Comparison of ENCODE assay signal across 19 cellular contexts in the genomic region with DNA sequence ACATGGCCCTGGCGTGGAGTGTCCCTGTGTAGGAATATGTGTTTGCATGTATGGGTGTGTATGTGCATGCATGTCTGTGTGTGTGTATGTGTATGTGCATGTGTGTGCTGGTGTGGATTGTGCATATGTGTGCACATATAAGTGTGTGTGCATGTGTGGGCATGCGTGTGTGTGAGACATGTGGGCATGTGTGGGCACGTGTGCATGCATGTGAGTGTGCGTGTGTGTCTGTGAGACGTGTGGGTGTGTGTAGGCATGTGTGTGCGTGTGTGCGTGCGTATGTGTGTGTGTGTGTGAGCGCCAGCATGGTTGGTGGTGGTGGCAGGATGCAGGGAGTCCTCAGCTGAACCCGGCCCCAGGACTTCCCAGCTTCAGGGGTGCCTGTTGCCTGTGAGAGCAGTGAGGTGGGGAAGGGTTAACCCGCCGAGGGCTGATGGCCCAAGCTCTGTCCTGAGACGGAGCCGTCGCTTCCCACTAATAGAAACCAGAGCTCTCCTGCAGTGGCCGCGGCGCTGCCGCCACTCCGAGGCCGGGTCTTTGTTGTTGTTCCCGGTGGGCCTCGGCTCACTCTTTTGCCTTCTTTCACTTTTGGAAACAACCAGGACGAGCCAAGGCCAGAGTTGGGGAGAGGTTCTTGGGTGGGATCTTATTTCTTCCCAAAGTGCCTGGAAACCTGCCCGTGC.
DNase-seq lines count a peak whose midpoint lies in the region; ATAC-seq, FAIRE-seq and TF ChIP-seq lines count a peak whose summit lies in the region.
"Had no signal": no experiment of that assay in that cellular context is flagged by ENCODE, and none has a peak within 500 bp of the region (broad histone marks: within the 10 kb centered on the region; RNA-seq: fewer than 3 reads in every experiment).

No MANE protein-coding gene starts in this region.

- H3K36me3 Mint-ChIP-seq in activated CD4-positive, alpha-beta T cell treated with anti-CD3 and anti-CD28 coated beads for 36 hours (ENCODE audit: low read depth), result no peaks in the 10 kb centered on the region
- H3K36me3 Mint-ChIP-seq in neural progenitor cell, result no peaks in the 10 kb centered on the region
- no peaks in the 10 kb centered on the region for H3K36me3 Mint-ChIP-seq in activated naive CD4-positive, alpha-beta T cell treated with anti-CD3 and anti-CD28 coated beads for 36 hours (ENCODE audit: low read depth)
- H3K36me3 Mint-ChIP-seq: CD14-positive monocyte had no signal

- H3K4me2 ChIP-seq in neural progenitor cell, result no peak overlapping the region

- H3K36me3 ChIP-seq in bronchial epithelial cell (ENCODE audit: control insufficient read depth, insufficient read depth, low read length) (no peaks in the 10 kb centered on the region), neural progenitor cell (no peaks in the 10 kb centered on the region), aorta (ENCODE audit: control insufficient read depth in 1 of 2, insufficient read depth in 2 of 2, low read length in 1 of 2) (no peaks in the 10 kb centered on the region)
- H3K36me3 ChIP-seq: HAP-1 had no signal

- H3K27me3 Mint-ChIP-seq in activated CD4-positive, alpha-beta T cell treated with anti-CD3 and anti-CD28 coated beads for 36 hours, result peaks cover 17% of the 10 kb centered on the region
- peaks cover 10% of the 10 kb centered on the region for H3K27me3 Mint-ChIP-seq in neural progenitor cell (ENCODE audit: insufficient read depth, low read depth)
- peaks cover 25% of the 10 kb centered on the region for H3K27me3 Mint-ChIP-seq in activated naive CD4-positive, alpha-beta T cell treated with anti-CD3 and anti-CD28 coated beads for 36 hours (ENCODE audit: low read depth)

- peaks cover 16% of the 10 kb centered on the region for H3K4me1 Mint-ChIP-seq in activated CD4-positive, alpha-beta T cell treated with anti-CD3 and anti-CD28 coated beads for 36 hours
- H3K4me1 Mint-ChIP-seq in neural progenitor cell, result peaks cover 37% of the 10 kb centered on the region
- peaks cover 15% of the 10 kb centered on the region for H3K4me1 Mint-ChIP-seq in activated naive CD4-positive, alpha-beta T cell treated with anti-CD3 and anti-CD28 coated beads for 36 hours (ENCODE audit: low read depth)

- H3K4me1 ChIP-seq in neural progenitor cell (peaks cover 31% of the 10 kb centered on the region), aorta (ENCODE audit: control insufficient read depth in 1 of 2, insufficient read depth in 2 of 2, low read length in 2 of 2) (peaks cover 1 to 3% of the 10 kb centered on the region in 2 donors)
- H3K4me1 ChIP-seq: HAP-1 had no signal

- H3F3A ChIP-seq in neural progenitor cell (ENCODE audit: low read depth), result peaks cover 20% of the 10 kb centered on the region

- no peak overlapping the region for H3K9ac ChIP-seq in neural progenitor cell

- FAIRE-seq in bronchial epithelial cell (lab: Jason Lieb, UNC), result peak; percentile 79
- FAIRE-seq: RCC 7860 had no signal

- no peaks in the 10 kb centered on the region for H3K79me2 ChIP-seq in neural progenitor cell (ENCODE audit: low read depth)

- H3K9me3 Mint-ChIP-seq in activated CD4-positive, alpha-beta T cell treated with anti-CD3 and anti-CD28 coated beads for 36 hours (ENCODE audit: low read depth), result no peaks in the 10 kb centered on the region
- no peaks in the 10 kb centered on the region for H3K9me3 Mint-ChIP-seq in neural progenitor cell
- no peaks in the 10 kb centered on the region for H3K9me3 Mint-ChIP-seq in activated naive CD4-positive, alpha-beta T cell treated with anti-CD3 and anti-CD28 coated beads for 36 hours

- 30 to 35% methylated on average over 25 of the region's 25 CpGs for WGBS in aorta, 2 donors

- no peak overlapping the region for H3K4me3 Mint-ChIP-seq in activated CD4-positive, alpha-beta T cell treated with anti-CD3 and anti-CD28 coated beads for 36 hours
- H3K4me3 Mint-ChIP-seq in neural progenitor cell, result no peak overlapping the region
- H3K4me3 Mint-ChIP-seq in activated naive CD4-positive, alpha-beta T cell treated with anti-CD3 and anti-CD28 coated beads for 36 hours, result no peak overlapping the region
- H3K4me3 Mint-ChIP-seq: CD14-positive monocyte had no signal

- no peak overlapping the region for H2AFZ ChIP-seq in neural progenitor cell (replicated peaks)

- H3K9me3 ChIP-seq in neural progenitor cell (ENCODE audit: low read depth) (no peaks in the 10 kb centered on the region), aorta (ENCODE audit: control insufficient read depth, low read length) (no peaks in the 10 kb centered on the region)
- H3K9me3 ChIP-seq: HAP-1 had no signal

- H3K4me3 ChIP-seq in bronchial epithelial cell (ENCODE audit: low read depth, low read length) (no peak overlapping the region), neural progenitor cell (no peak overlapping the region), aorta (ENCODE audit: low read length in 2 of 2) (no peak overlapping the region)
- H3K4me3 ChIP-seq: HAP-1 had no signal

- POLR2A ChIA-PET in activated CD4-positive, alpha-beta T cell treated with anti-CD3 and anti-CD28 coated beads for 36 hours (lab: Charles Lee), result no interaction called here

- no peak for ATAC-seq in activated CD4-positive, alpha-beta T cell treated with anti-CD3 and anti-CD28 coated beads for 36 hours
- no peak for ATAC-seq in aorta (ENCODE audit: low FRiP score)
- ATAC-seq in GM21825 (IDR thresholded peaks at IDR 0.05; ENCODE audit: unreplicated experiment), result no peak
- no peak for ATAC-seq in GM19397 (IDR thresholded peaks at IDR 0.05; ENCODE audit: unreplicated experiment)
- ATAC-seq: Right ventricle myocardium inferior had no signal

- intact Hi-C loops in activated CD4-positive, alpha-beta T cell treated with anti-CD3 and anti-CD28 coated beads for 36 hours (cut with DNase I, micrococcal nuclease), result no loop called here
- intact Hi-C loops in aorta (cut with DNase I), result loop anchor here (5.0 kb wide), 5 partner anchors 34 to 244 kb away; a partner anchor contains a TSS
- intact Hi-C loops in activated naive CD4-positive, alpha-beta T cell treated with anti-CD3 and anti-CD28 coated beads for 36 hours (cut with micrococcal nuclease), result no loop called here

- peak overlapping the region; percentile 68 for H3K27ac Mint-ChIP-seq in activated CD4-positive, alpha-beta T cell treated with anti-CD3 and anti-CD28 coated beads for 36 hours
- peak overlapping the region; percentile 83 for H3K27ac Mint-ChIP-seq in neural progenitor cell
- H3K27ac Mint-ChIP-seq in activated naive CD4-positive, alpha-beta T cell treated with anti-CD3 and anti-CD28 coated beads for 36 hours, result no peak overlapping the region
- H3K27ac Mint-ChIP-seq: CD14-positive monocyte had no signal

- no peak for TF ChIP-seq CTCF in bronchial epithelial cell (IDR thresholded peaks at IDR 0.05; ENCODE audit: insufficient read depth, low read length, severe bottlenecking)
- no peak for TF ChIP-seq CTCF in neural progenitor cell (IDR thresholded peaks at IDR 0.05)

- H3K27ac ChIP-seq in neural progenitor cell (no peak overlapping the region), aorta (ENCODE audit: low read depth in 1 of 2, low read length in 2 of 2) (peak overlapping the region; percentile 46 to 90)
- H3K27ac ChIP-seq: 22Rv1 had no signal

- no peak for DNase-seq in activated CD4-positive, alpha-beta T cell treated with anti-CD3 and anti-CD28 coated beads for 36 hours
- no peak for DNase-seq in activated CD4-positive, alpha-beta T cell treated with anti-CD3 and anti-CD28 coated beads, Interleukin-2, amount 50 U/mL, for 1 hour
- DNase-seq in bronchial epithelial cell (ENCODE audit: low read depth) (no peak), neural progenitor cell (ENCODE audit: low spot score) (peak; percentile 41), aorta (no peak)
- no peak for DNase-seq in activated naive CD4-positive, alpha-beta T cell treated with anti-CD3 and anti-CD28 coated beads for 36 hours
- DNase-seq: AML-193, DMS79 treated with DMSO at 0.1 percent for 48 hours, KBM-7, NCI-H1105, NCI-H1694, NCI-H774 had no signal

- CTCF ChIA-PET in activated CD4-positive, alpha-beta T cell treated with anti-CD3 and anti-CD28 coated beads for 36 hours (lab: Charles Lee), result no interaction called here
- CTCF ChIA-PET in activated naive CD4-positive, alpha-beta T cell treated with anti-CD3 and anti-CD28 coated beads for 36 hours (lab: Charles Lee), result no interaction called here

- peaks cover 8% of the 10 kb centered on the region for H4K20me1 ChIP-seq in neural progenitor cell (ENCODE audit: low read depth)

- H3K27me3 ChIP-seq in bronchial epithelial cell (ENCODE audit: control insufficient read depth, insufficient read depth, low read length), result no peaks in the 10 kb centered on the region
- peaks cover 8% of the 10 kb centered on the region for H3K27me3 ChIP-seq in neural progenitor cell
- H3K27me3 ChIP-seq in aorta (ENCODE audit: control insufficient read depth in 1 of 2, insufficient read depth in 2 of 2, low read length in 1 of 2), result no peaks in the 10 kb centered on the region

Comparison
In these comparisons a context has a peak if more than half of its experiments do, and no peak if none do; other contexts are left out.
1. intact Hi-C loops: an anchor here in aorta (5.0 kb wide); none called in activated CD4-positive, alpha-beta T cell treated with anti-CD3 and anti-CD28 coated beads for 36 hours and activated naive CD4-positive, alpha-beta T cell treated with anti-CD3 and anti-CD28 coated beads for 36 hours.